Comparison of ENCODE assay signal across 8 cellular contexts in the genomic region with DNA sequence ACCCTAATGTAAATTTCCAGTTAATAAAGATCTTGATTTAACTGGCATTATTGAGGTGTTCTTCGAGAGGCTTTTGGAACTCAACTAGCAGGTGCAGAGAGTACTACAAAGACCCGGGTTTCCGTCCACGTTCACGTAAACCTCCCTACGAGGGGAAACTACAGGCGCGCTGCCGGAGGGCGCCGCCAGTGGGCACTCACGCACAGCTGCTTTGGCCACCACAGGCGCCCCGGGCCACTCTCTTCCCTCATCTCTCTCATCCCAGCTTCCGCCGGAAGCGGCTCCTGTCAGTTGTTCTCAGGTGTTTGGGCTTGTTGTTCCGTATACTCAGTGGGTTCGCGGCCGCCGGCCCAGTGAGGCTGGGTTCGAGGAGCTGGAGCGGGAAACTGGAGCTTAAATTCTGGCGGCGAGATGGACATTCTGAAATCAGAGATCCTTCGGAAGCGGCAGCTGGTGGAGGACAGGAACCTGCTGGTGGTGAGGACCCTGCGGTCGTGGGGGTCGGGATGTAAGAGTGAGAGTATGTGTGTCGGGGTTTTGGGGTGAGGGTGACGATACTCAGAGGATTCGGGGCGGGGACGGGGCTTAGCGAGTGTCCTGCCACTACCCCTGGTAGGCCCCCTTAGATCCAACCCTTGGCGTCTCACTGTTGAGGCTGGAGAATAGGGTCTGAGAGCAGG. TPM values are rescaled to one million over a fixed set of nuclear protein-coding genes. Genes with fewer than 3 reads are reported as not detected.
A peak's percentile ranks its signal among the peaks of the same experiment; 100 is the strongest.
DNase-seq lines count a peak whose midpoint lies in the region; ATAC-seq, FAIRE-seq and TF ChIP-seq lines count a peak whose summit lies in the region.

A gene with protein sequence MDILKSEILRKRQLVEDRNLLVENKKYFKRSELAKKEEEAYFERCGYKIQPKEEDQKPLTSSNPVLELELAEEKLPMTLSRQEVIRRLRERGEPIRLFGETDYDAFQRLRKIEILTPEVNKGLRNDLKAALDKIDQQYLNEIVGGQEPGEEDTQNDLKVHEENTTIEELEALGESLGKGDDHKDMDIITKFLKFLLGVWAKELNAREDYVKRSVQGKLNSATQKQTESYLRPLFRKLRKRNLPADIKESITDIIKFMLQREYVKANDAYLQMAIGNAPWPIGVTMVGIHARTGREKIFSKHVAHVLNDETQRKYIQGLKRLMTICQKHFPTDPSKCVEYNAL (plus strand): TSS at position 290 of the 680 bp plus-strand sequence. CDS start 122 bp downstream, at position 412.

- TF ChIP-seq CTCF in Loucy (conservative IDR thresholded peaks at IDR 0.05; ENCODE audit: low read length) = peak; percentile 95
- peak; percentile 92 for TF ChIP-seq CTCF in natural killer cell (IDR thresholded peaks at IDR 0.05)

- H3K9ac ChIP-seq in Loucy (ENCODE audit: low read depth, low read length, poor library complexity, severe bottlenecking) = peak within 1 kb of the TSS; percentile 79

- H3K4me3 ChIP-seq in H7 (ENCODE audit: insufficient read depth, low read depth, low read length) (peak within 1 kb of the TSS; percentile 81), Loucy (ENCODE audit: low read length, poor library complexity, severe bottlenecking) (peak within 1 kb of the TSS; percentile 93)

- H3K36me3 ChIP-seq in H7 (replicated peaks; ENCODE audit: control insufficient read depth, insufficient read depth, low read length) (no peaks in the 10 kb centered on the region), Loucy (ENCODE audit: insufficient read depth, low read length) (no peaks in the 10 kb centered on the region)

- intact Hi-C loops in natural killer cell (cut with micrococcal nuclease) = loop anchor here (5.0 kb wide), 2 partner anchors 200 to 215 kb away; no protein-coding TSS in a partner anchor

- H3K4me3 Mint-ChIP-seq in natural killer cell = peak within 1 kb of the TSS; percentile 100

- DNase-seq in H7 = peak; percentile 94
- peak; percentile 91 for DNase-seq in activated T-helper 9 cell treated with anti-CD3 and anti-CD28 coated beads, Interleukin-2, amount 50 U/mL, for 16 hours (ENCODE audit: low read depth)
- peak; percentile 90 for DNase-seq in fibroblast of peridontal ligament (ENCODE audit: extremely low read depth)
- peak; percentile 92 for DNase-seq in natural killer cell
- DNase-seq in stimulated activated naive CD4-positive, alpha-beta T cell treated with Interleukin-2 at 50 U/mL for 16 hours (lab: John Stamatoyannopoulos, UW) = peak; percentile 95

- peak; percentile 92 for FAIRE-seq in G401.6 (lab: Jason Lieb, UNC)

- peak within 1 kb of the TSS; percentile 98 for H3K4me2 ChIP-seq in Loucy (ENCODE audit: low read depth, low read length, poor library complexity, severe bottlenecking)

- peak; percentile 65 for TF ChIP-seq POLR2A in Raji (IDR thresholded peaks at IDR 0.05; ENCODE audit: insufficient read depth, low read depth, low read length)

- peak within 1 kb of the TSS; percentile 95 to 99 for H3K27ac Mint-ChIP-seq in natural killer cell

- H3K4me1 ChIP-seq in Loucy (ENCODE audit: insufficient read depth, low read length, poor library complexity, severe bottlenecking) = peaks cover 25% of the 10 kb centered on the region

- peaks cover 10 to 17% of the 10 kb centered on the region in 2 donors for H3K27me3 Mint-ChIP-seq in natural killer cell (ENCODE audit: low read depth in 2 of 2)

- no peaks in the 10 kb centered on the region; the same call in 1 of the 2 replicates for H3K27me3 ChIP-seq in H7 (ENCODE audit: control insufficient read depth, insufficient read depth, low read length)
- H3K27me3 ChIP-seq in Loucy (ENCODE audit: insufficient read depth, low read length, poor library complexity, severe bottlenecking) = peaks cover 37% of the 10 kb centered on the region

- H3F3A ChIP-seq in Loucy (ENCODE audit: low read depth) = no peaks in the 10 kb centered on the region

- H3K79me2 ChIP-seq in Loucy (ENCODE audit: insufficient read depth, low read length) = peaks cover 46% of the 10 kb centered on the region

- peaks cover 29 to 38% of the 10 kb centered on the region in 2 donors for H3K4me1 Mint-ChIP-seq in natural killer cell

- no peaks in the 10 kb centered on the region for H3K36me3 Mint-ChIP-seq in natural killer cell

- H3K9me3 Mint-ChIP-seq in natural killer cell = no peaks in the 10 kb centered on the region

- no peaks in the 10 kb centered on the region for H3K9me2 ChIP-seq in Loucy (replicated peaks; ENCODE audit: low read depth, low read length)

- H4K20me1 ChIP-seq in Loucy (ENCODE audit: insufficient read depth, low read length, poor library complexity, severe bottlenecking) = peaks cover 13% of the 10 kb centered on the region

- no peaks in the 10 kb centered on the region for H3K9me3 ChIP-seq in Loucy (ENCODE audit: insufficient read depth, low read depth, low read length)

- H2AFZ ChIP-seq in Loucy (ENCODE audit: low read length) = peak within 1 kb of the TSS; percentile 95

- peak; percentile 99 to 100 (median 100) for ATAC-seq in natural killer cell

RNA-seq across cellular contexts. Expression of the gene that starts here (rescaled TPM):
- total RNA-seq in H7 (2014; rRNA removed; shearing (Covaris generic)) = 13.2 and 13.6 TPM in 2 replicates
- 10 to 100 TPM; 29.5 to 39.3 (median 35.1) TPM for total RNA-seq in natural killer cell

Comparison
In these comparisons a context has a peak if more than half of its experiments do, and no peak if none do; other contexts are left out.
1. Peak in every context shown above with its lines: DNase-seq, ATAC-seq and H3K4me3 ChIP-seq.